Comparison of ENCODE assay signal across 8 cellular contexts in the genomic region with DNA sequence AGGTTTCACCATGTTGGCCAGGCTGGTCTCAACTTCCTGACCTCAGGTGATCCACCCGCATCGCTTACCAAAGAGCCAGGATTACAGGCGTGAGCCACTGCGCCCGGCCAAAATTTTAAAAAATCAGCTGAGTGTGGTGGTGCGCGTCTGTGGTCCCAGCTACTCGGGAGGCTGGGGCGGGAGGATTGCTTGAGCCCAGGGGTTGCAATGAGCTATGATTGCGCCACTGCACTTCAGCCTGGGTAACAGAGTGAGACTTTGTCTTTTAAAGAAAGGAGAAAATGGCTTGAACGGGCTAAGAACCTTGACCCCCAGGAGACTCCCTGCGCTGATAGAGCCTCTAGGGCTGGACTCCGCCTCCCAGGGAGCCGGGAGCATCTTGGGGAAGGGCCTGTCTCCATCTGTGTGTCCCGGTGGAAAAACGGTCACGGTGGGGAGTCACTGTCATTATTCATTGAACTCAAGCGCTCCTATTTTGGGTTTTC. TPM values are rescaled to one million over a fixed set of nuclear protein-coding genes. Genes with fewer than 3 reads are reported as not detected.
DNase-seq lines count a peak whose midpoint lies in the region; ATAC-seq, FAIRE-seq and TF ChIP-seq lines count a peak whose summit lies in the region.

No MANE protein-coding gene starts in this region.

- CTCF ChIA-PET in K562 (lab: Yijun Ruan, JAX; ENCODE audit: low intra/inter-chr PET ratio) = no interaction called here
- CTCF ChIA-PET in HepG2 (lab: Yijun Ruan, JAX; ENCODE audit: low intra/inter-chr PET ratio, low total read pairs) = no interaction called here

- POLR2A ChIA-PET in K562 (lab: Yijun Ruan, JAX) (interaction anchor here (0.6 to 2.8 kb wide), 7 partner anchors 9 to 56 kb away, joined by 3 to 13 read pairs (median 4); no protein-coding TSS in a partner anchor), HepG2 (lab: Yijun Ruan, JAX) (interaction anchor here (0.7 to 3.5 kb wide), 8 partner anchors 14 to 115 kb away, joined by 3 to 30 read pairs (median 4); no protein-coding TSS in a partner anchor)

- H2AFZ ChIP-seq in ACC112 (ENCODE audit: low read length, unreplicated experiment) = peak overlapping the region; percentile 84
- peak overlapping the region; percentile 100 for H2AFZ ChIP-seq in K562 (ENCODE audit: low read depth, low read length)
- no peak overlapping the region for H2AFZ ChIP-seq in HepG2 (ENCODE audit: low read length)

- BruUV-seq in K562 (replicated peaks; lab: Mats Ljungman, UMichigan) (TSS peak; percentile 97), HepG2 (replicated peaks; lab: Mats Ljungman, UMichigan) (TSS peak; percentile 100)

- ATAC-seq in GM19395 (IDR thresholded peaks at IDR 0.05; ENCODE audit: unreplicated experiment) = peak; percentile 8
- ATAC-seq in K562 = peak; percentile 57
- peak; percentile 12 for ATAC-seq in HepG2

- peak overlapping the region; percentile 94 for H3K4me3 ChIP-seq in ACC112 (ENCODE audit: low read depth, low read length)
- H3K4me3 ChIP-seq in HUES48 (ENCODE audit: low read depth, low read length) = peak overlapping the region; percentile 99
- H3K4me3 ChIP-seq in K562 = peak overlapping the region; percentile 67
- peak overlapping the region; percentile 69 to 95 (median 81) for H3K4me3 ChIP-seq in HepG2 (replicated peaks in 1 of 3; ENCODE audit: insufficient read depth in 1 of 3, low read depth in 2 of 3, low read length in 3 of 3)
- peak overlapping the region; percentile 64 to 77 for H3K4me3 ChIP-seq in tibial artery

- 3% methylated on average over 18 of the region's 18 CpGs for WGBS in K562 (ENCODE audit: insufficient coverage, low coverage, missing lambda C conversion rate)
- 0% methylated on average over 10 of the region's 18 CpGs for WGBS in HepG2 (ENCODE audit: low lambda C conversion rate)

- H3K9me1 ChIP-seq in K562 (ENCODE audit: control insufficient read depth, insufficient read depth, low read length) = peaks cover 4% of the 10 kb centered on the region

- peaks cover 5% of the 10 kb centered on the region for H4K20me1 ChIP-seq in K562 (replicated peaks; ENCODE audit: control insufficient read depth, insufficient read depth, low read length)
- no peaks in the 10 kb centered on the region for H4K20me1 ChIP-seq in HepG2 (ENCODE audit: insufficient read depth, low read length)

- H3K36me3 ChIP-seq in ACC112 (ENCODE audit: insufficient read depth, low read length) (no peaks in the 10 kb centered on the region), HUES48 (ENCODE audit: control insufficient read depth, insufficient read depth, low read length) (no peaks in the 10 kb centered on the region), K562 (ENCODE audit: control insufficient read depth, insufficient read depth, low read length) (no peaks in the 10 kb centered on the region), HepG2 (replicated peaks in 1 of 2; ENCODE audit: control insufficient read depth in 1 of 2, insufficient read depth in 2 of 2, low read length in 2 of 2) (no peaks in the 10 kb centered on the region), tibial artery (no peaks in the 10 kb centered on the region)

- intact Hi-C loops in K562 (cut with micrococcal nuclease) = no loop called here
- intact Hi-C loops in HepG2 (cut with micrococcal nuclease; ENCODE audit: unreplicated experiment) = loop anchor here (5.0 to 10.0 kb wide), 2 partner anchors 36 to 63 kb away; no protein-coding TSS in a partner anchor
- intact Hi-C loops in tibial artery (cut with DNase I; ENCODE audit: low total_unique reads) = loop anchor here (2.0 to 10.0 kb wide), 4 partner anchors 35 to 133 kb away; a partner anchor contains a TSS

- H3K4me1 ChIP-seq in ACC112 (ENCODE audit: control insufficient read depth, insufficient read depth, low read length, unreplicated experiment) = peaks cover 23% of the 10 kb centered on the region
- 0 out of 2 replicates have a peak, but pooled peaks cover 5% of the 10 kb centered on the region for H3K4me1 ChIP-seq in HUES48 (ENCODE audit: control insufficient read depth, insufficient read depth, low read length)
- peaks cover 9 to 21% of the 10 kb centered on the region in 2 experiments for H3K4me1 ChIP-seq in K562 (replicated peaks in 1 of 2; ENCODE audit: control insufficient read depth in 2 of 2, insufficient read depth in 2 of 2, low read length in 2 of 2)
- H3K4me1 ChIP-seq in HepG2 (ENCODE audit: insufficient read depth, low read length) = peaks cover 49% of the 10 kb centered on the region
- peaks cover 0 to 25% (median 13%) of the 10 kb centered on the region in 4 donors for H3K4me1 ChIP-seq in tibial artery

- no peak for TF ChIP-seq CTCF in K562 (IDR thresholded peaks at IDR 0.05 in 2 of 3, conservative IDR thresholded peaks at IDR 0.05 in 1 of 3; ENCODE audit: insufficient read depth in 2 of 3, low read depth in 1 of 3, low read length in 3 of 3)
- TF ChIP-seq CTCF in HepG2 (CRISPR knock-in tag; IDR thresholded peaks at IDR 0.05) = no peak
- no peak for TF ChIP-seq CTCF in tibial artery (IDR thresholded peaks at IDR 0.05)

- H3K79me2 ChIP-seq in ACC112 (ENCODE audit: control insufficient read depth, insufficient read depth, low read length, unreplicated experiment) = peaks cover 21% of the 10 kb centered on the region
- H3K79me2 ChIP-seq in K562 (ENCODE audit: control insufficient read depth, insufficient read depth, low read length) = peaks cover 8% of the 10 kb centered on the region; the same call in 2 of the 3 replicates
- no peaks in the 10 kb centered on the region for H3K79me2 ChIP-seq in HepG2 (ENCODE audit: insufficient read depth, low read length)

- no peak for DNase-seq in K562 (ENCODE audit: extremely low read depth in 1 of 4, low spot score in 3 of 4)
- peak; percentile 34 for DNase-seq in HepG2 (ENCODE audit: low spot score)
- peak in 1 of 2 donors; percentile 77 for DNase-seq in tibial artery
- DNase-seq in NK-92 (lab: John Stamatoyannopoulos, UW; ENCODE audit: unreplicated experiment) = no peak
- DNase-seq in T1000 (lab: John Stamatoyannopoulos, UW) = no peak

- TF ChIP-seq EP300 in K562 (IDR thresholded peaks at IDR 0.05; ENCODE audit: low read length) (no peak), HepG2 (IDR thresholded peaks at IDR 0.05; ENCODE audit: low read depth in 2 of 2, low read length in 2 of 2) (no peak), HepG2 (CRISPR knock-in tag; IDR thresholded peaks at IDR 0.05; ENCODE audit: borderline replicate concordance) (no peak)

- TF ChIP-seq POLR2A in K562 (conservative IDR thresholded peaks at IDR 0.05) = no peak
- no peak for TF ChIP-seq POLR2A in HepG2 (IDR thresholded peaks at IDR 0.05; ENCODE audit: insufficient read depth in 1 of 2, low read depth in 2 of 2, low read length in 2 of 2)

- no peak for TF ChIP-seq RAD21 in K562 (CRISPR knock-in tag; conservative IDR thresholded peaks at IDR 0.05 in 1 of 2, IDR thresholded peaks at IDR 0.05 in 1 of 2)
- no peak for TF ChIP-seq RAD21 in HepG2 (CRISPR knock-in tag; IDR thresholded peaks at IDR 0.05)

- peak overlapping the region; percentile 99 for H3K27ac ChIP-seq in ACC112 (ENCODE audit: low read depth, low read length)
- peak overlapping the region; percentile 95 for H3K27ac ChIP-seq in HUES48 (ENCODE audit: low read depth, low read length)
- H3K27ac ChIP-seq in K562 (ENCODE audit: extremely low read depth, low read depth, low read length) = peak overlapping the region; percentile 70; the same call in 2 of the 3 replicates
- peak overlapping the region; percentile 87 for H3K27ac ChIP-seq in HepG2 (ENCODE audit: extremely low read length, insufficient read depth, low read length)
- H3K27ac ChIP-seq in tibial artery = peak overlapping the region; percentile 90 to 98

- H3K9ac ChIP-seq in HUES48 (ENCODE audit: low read depth, low read length) (peak overlapping the region; percentile 78), K562 (ENCODE audit: insufficient read depth in 1 of 2, low read depth in 2 of 2, low read length in 2 of 2) (peak overlapping the region; percentile 64 to 89), HepG2 (ENCODE audit: insufficient read depth, low read depth, low read length) (peak overlapping the region; percentile 87)

- in situ Hi-C loops in K562 (cut with MboI) (no loop called here), HepG2 (cut with HindIII; ENCODE audit: extremely low pct_ligation_motif_present, low pct_unique_long_range_greater_than_20kb) (no loop called here)

- H3K4me2 ChIP-seq in K562 (ENCODE audit: insufficient read depth, low read length) (peak overlapping the region; percentile 95), HepG2 (ENCODE audit: low read depth, low read length) (peak overlapping the region; percentile 92)

- FAIRE-seq in K562 (lab: Jason Lieb, UNC) (no peak), HepG2 (lab: Jason Lieb, UNC) (peak; percentile 37)

- H3K9me3 ChIP-seq in HUES48 (ENCODE audit: control insufficient read depth, insufficient read depth, low read length) (no peaks in the 10 kb centered on the region), K562 (replicated peaks; ENCODE audit: control insufficient read depth, insufficient read depth, low read depth, low read length) (no peaks in the 10 kb centered on the region), HepG2 (ENCODE audit: low read length) (no peaks in the 10 kb centered on the region), tibial artery (no peaks in the 10 kb centered on the region)

- H3K27me3 ChIP-seq in ACC112 (ENCODE audit: insufficient read depth, low read length) (no peaks in the 10 kb centered on the region), HUES48 (ENCODE audit: control insufficient read depth, insufficient read depth, low read length) (no peaks in the 10 kb centered on the region), K562 (ENCODE audit: control insufficient read depth in 2 of 2, insufficient read depth in 2 of 2, low read length in 2 of 2) (0 out of 5 replicates have a peak, but pooled peaks cover 0 to 2% of the 10 kb centered on the region in 2 experiments), HepG2 (ENCODE audit: control insufficient read depth in 1 of 2, insufficient read depth in 2 of 2, low read length in 2 of 2) (no peaks in the 10 kb centered on the region), tibial artery (no peaks in the 10 kb centered on the region)

RNA-seq across cellular contexts. Expression of a gene that starts 0.8 kb away (rescaled TPM):
- total RNA-seq in K562 (2011; cell fraction: chromatin; rRNA removed; ENCODE audit: low replicate concordance) = 25.1 and 37.5 TPM in 2 replicates
- 22.6 and 24.3 TPM in 2 replicates for total RNA-seq in K562 (2011; cell fraction: nucleolus; rRNA removed)
- 26.7 and 37.0 TPM in 2 replicates for total RNA-seq in K562 (2011; cell fraction: nucleoplasm; rRNA removed)
- total RNA-seq in K562 (2014; rRNA removed) (5.0 and 10.3 TPM in 2 replicates), K562 (2014; rRNA removed; fragmentation: Illumina TruSeq; extraction: Trizol) (9.0 and 9.6 TPM in 2 replicates), K562 (2015; rRNA removed; fragmentation: Illumina TruSeq; extraction: Trizol) (7.6 and 8.2 TPM in 2 replicates), K562 (2021) (11.4 and 12.3 TPM in 2 replicates), HepG2 (2016; rRNA removed; fragmentation: Illumina TruSeq; extraction: Trizol) (7.3 and 7.7 TPM in 2 replicates)
- polyA plus RNA-seq in K562 (2011; rRNA removed) (23.6 and 26.0 TPM in 2 replicates), K562 (2014; fragmentation: Illumina TruSeq; extraction: Trizol) (10.6 and 11.8 TPM in 2 replicates), K562 (2014; fragmentation: Nextera tagmentation; extraction: Ambion mirVana) (1 to 10 TPM; 1.5 to 1.7 TPM), K562 (2014; rRNA removed) (10.1 and 11.7 TPM in 2 replicates), HepG2 (2011; rRNA removed) (13.5 and 17.3 TPM in 2 replicates)
- polyA plus RNA-seq in K562 (2011; cell fraction: cytosol; rRNA removed) = 25.6 and 33.4 TPM in 2 replicates
- polyA plus RNA-seq in K562 (2011; cell fraction: nucleus; rRNA removed) = 46.8 and 68.8 TPM in 2 replicates
- polyA plus RNA-seq in K562 (2012) = 7.9 and 17.0 TPM in 2 replicates
- polyA minus RNA-seq in K562 (2011; rRNA and poly(A)+ RNA removed) = 10.4 and 17.3 TPM in 2 replicates
- polyA minus RNA-seq in K562 (2011; cell fraction: cytosol; rRNA and poly(A)+ RNA removed) = 7.6 and 9.8 TPM in 2 replicates
- polyA minus RNA-seq in K562 (2011; cell fraction: nucleus; rRNA and poly(A)+ RNA removed) = 10.2 and 12.0 TPM in 2 replicates
- 2.4 and 3.2 TPM in 2 replicates for total RNA-seq in HepG2 (2016; cell fraction: cytosol; rRNA removed; fragmentation: Illumina TruSeq; extraction: Trizol; ENCODE audit: low read depth)
- total RNA-seq in HepG2 (2016; cell fraction: insoluble cytoplasmic fraction; rRNA removed; fragmentation: Illumina TruSeq; extraction: Trizol) = 7.3 and 7.8 TPM in 2 replicates
- total RNA-seq in HepG2 (2016; cell fraction: membrane; rRNA removed; fragmentation: Illumina TruSeq; extraction: Trizol) = 6.7 and 7.6 TPM in 2 replicates
- 6.7 and 8.8 TPM in 2 replicates for total RNA-seq in HepG2 (2016; cell fraction: nucleus; rRNA removed; fragmentation: Illumina TruSeq; extraction: Trizol)
- polyA plus RNA-seq in HepG2 (2011; cell fraction: cytosol; rRNA removed) = 10.1 and 11.5 TPM in 2 replicates
- 42.5 and 49.3 TPM in 2 replicates for polyA plus RNA-seq in HepG2 (2011; cell fraction: nucleus; rRNA removed)
- 7.8 and 8.2 TPM in 2 replicates for polyA plus RNA-seq in HepG2 (2012)
- 3.2 and 3.4 TPM in 2 replicates for polyA plus RNA-seq in HepG2 (2016; cell fraction: cytosol; fragmentation: Illumina TruSeq; extraction: Trizol; ENCODE audit: low read depth)
- polyA plus RNA-seq in HepG2 (2016; cell fraction: insoluble cytoplasmic fraction; fragmentation: Illumina TruSeq; extraction: Trizol; ENCODE audit: low read depth) = 7.2 and 8.3 TPM in 2 replicates
- polyA plus RNA-seq in HepG2 (2016; cell fraction: membrane; fragmentation: Illumina TruSeq; extraction: Trizol; ENCODE audit: low read depth) = 5.2 and 5.4 TPM in 2 replicates
- 13.1 and 16.6 TPM in 2 replicates for polyA plus RNA-seq in HepG2 (2016; cell fraction: nucleus; fragmentation: Illumina TruSeq; extraction: Trizol; ENCODE audit: insufficient read depth, low read depth)
- polyA minus RNA-seq in HepG2 (2011; rRNA and poly(A)+ RNA removed; ENCODE audit: low replicate concordance) = 18.1 and 37.2 TPM in 2 replicates
- polyA minus RNA-seq in HepG2 (2011; cell fraction: cytosol; rRNA and poly(A)+ RNA removed) = 6.1 and 7.2 TPM in 2 replicates
- polyA minus RNA-seq in HepG2 (2011; cell fraction: nucleus; rRNA and poly(A)+ RNA removed) = 15.7 and 20.1 TPM in 2 replicates
